18 cellular contexts compared by ENCODE assay signal in genomic region chr10:13993169-13993568, GRCh38.
DNase-seq lines count a peak whose midpoint lies in the region; ATAC-seq, FAIRE-seq and TF ChIP-seq lines count a peak whose summit lies in the region.
"Had no signal": no experiment of that assay in that cellular context is flagged by ENCODE, and none has a peak within 500 bp of the region (broad histone marks: within the 10 kb centered on the region; RNA-seq: fewer than 3 reads in every experiment).

No MANE protein-coding gene starts in this region.

- no peaks in the 10 kb centered on the region for H3K27me3 Mint-ChIP-seq in brain
- no peaks in the 10 kb centered on the region for H3K27me3 Mint-ChIP-seq in activated CD4-positive, alpha-beta T cell treated with anti-CD3 and anti-CD28 coated beads, Interleukin-2, amount 10 ng/mL, durations not matched to agents 7 days and 5 days

- H3K36me3 ChIP-seq in HepG2 (replicated peaks in 1 of 2; ENCODE audit: control insufficient read depth in 1 of 2, insufficient read depth in 2 of 2, low read length in 2 of 2), result no peaks in the 10 kb centered on the region
- no peaks in the 10 kb centered on the region for H3K36me3 ChIP-seq in right lobe of liver
- H3K36me3 ChIP-seq in hepatocyte (replicated peaks; ENCODE audit: insufficient read depth, low read depth), result no peaks in the 10 kb centered on the region
- H3K36me3 ChIP-seq: left lung, vagina had no signal

- peak overlapping the region in 4 of 5 experiments; percentile 66 to 78 (median 76) for H3K27ac Mint-ChIP-seq in brain
- H3K27ac Mint-ChIP-seq in activated CD4-positive, alpha-beta T cell treated with anti-CD3 and anti-CD28 coated beads, Interleukin-2, amount 10 ng/mL, durations not matched to agents 7 days and 5 days, result no peak overlapping the region
- H3K27ac Mint-ChIP-seq: activated CD8-positive, alpha-beta T cell treated with anti-CD3 and anti-CD28 coated beads, Interleukin-2, amount 10 ng/mL, durations not matched to agents 7 days and 5 days had no signal

- CTCF ChIA-PET in HepG2 (lab: Yijun Ruan, JAX; ENCODE audit: low intra/inter-chr PET ratio, low total read pairs), result no interaction called here
- CTCF ChIA-PET in activated CD4-positive, alpha-beta T cell treated with anti-CD3 and anti-CD28 coated beads, Interleukin-2, amount 10 ng/mL, durations not matched to agents 7 days and 5 days (lab: Charles Lee), result interaction anchor here (2.1 kb wide), 1 partner anchor 10 kb away, joined by 5 read pairs; no protein-coding TSS in a partner anchor

- no peaks in the 10 kb centered on the region for H3K4me1 ChIP-seq in HepG2 (ENCODE audit: insufficient read depth, low read length)
- peaks cover 0 to 12% (median 0%) of the 10 kb centered on the region in 4 donors for H3K4me1 ChIP-seq in right lobe of liver
- H3K4me1 ChIP-seq in hepatocyte (ENCODE audit: insufficient read depth), result peaks cover 13% of the 10 kb centered on the region

- H4K20me1 ChIP-seq in HepG2 (ENCODE audit: insufficient read depth, low read length), result no peaks in the 10 kb centered on the region
- H4K20me1 ChIP-seq in hepatocyte (ENCODE audit: insufficient read depth, poor library complexity, severe bottlenecking), result no peaks in the 10 kb centered on the region

- peaks cover 0 to 8% (median under 1%) of the 10 kb centered on the region in 5 experiments for H3K9me3 Mint-ChIP-seq in brain
- no peaks in the 10 kb centered on the region for H3K9me3 Mint-ChIP-seq in activated CD4-positive, alpha-beta T cell treated with anti-CD3 and anti-CD28 coated beads, Interleukin-2, amount 10 ng/mL, durations not matched to agents 7 days and 5 days

- TF ChIP-seq CTCF in HepG2 (CRISPR knock-in tag; IDR thresholded peaks at IDR 0.05) (no peak), right lobe of liver (IDR thresholded peaks at IDR 0.05) (no peak), brain (conservative IDR thresholded peaks at IDR 0.05) (no peak), hepatocyte (IDR thresholded peaks at IDR 0.05; ENCODE audit: poor library complexity) (no peak)

- peaks cover 0 to 1% of the 10 kb centered on the region in 2 experiments; a peak in 1 of 5 replicates for H3K27me3 ChIP-seq in HepG2 (ENCODE audit: control insufficient read depth in 1 of 2, insufficient read depth in 2 of 2, low read length in 2 of 2)
- H3K27me3 ChIP-seq in right lobe of liver, result no peaks in the 10 kb centered on the region
- H3K27me3 ChIP-seq in hepatocyte, result no peaks in the 10 kb centered on the region
- H3K27me3 ChIP-seq: left lung, vagina had no signal

- no TSS peak for BruUV-seq in HepG2 (replicated peaks; lab: Mats Ljungman, UMichigan)

- no peaks in the 10 kb centered on the region for H3K9me2 ChIP-seq in hepatocyte (replicated peaks; ENCODE audit: insufficient read depth)

- H3K4me1 Mint-ChIP-seq in brain, result peaks cover 44% of the 10 kb centered on the region
- peaks cover 13% of the 10 kb centered on the region for H3K4me1 Mint-ChIP-seq in activated CD4-positive, alpha-beta T cell treated with anti-CD3 and anti-CD28 coated beads, Interleukin-2, amount 10 ng/mL, durations not matched to agents 7 days and 5 days

- H3K79me2 ChIP-seq in HepG2 (ENCODE audit: insufficient read depth, low read length), result no peaks in the 10 kb centered on the region
- H3K79me2 ChIP-seq in hepatocyte, result no peaks in the 10 kb centered on the region

- H3K4me3 Mint-ChIP-seq in brain, result no peak overlapping the region
- H3K4me3 Mint-ChIP-seq in activated CD4-positive, alpha-beta T cell treated with anti-CD3 and anti-CD28 coated beads, Interleukin-2, amount 10 ng/mL, durations not matched to agents 7 days and 5 days, result no peak overlapping the region
- H3K4me3 Mint-ChIP-seq: activated CD8-positive, alpha-beta T cell treated with anti-CD3 and anti-CD28 coated beads, Interleukin-2, amount 10 ng/mL, durations not matched to agents 7 days and 5 days had no signal

- H2AFZ ChIP-seq in HepG2 (ENCODE audit: low read length), result no peak overlapping the region
- H2AFZ ChIP-seq in hepatocyte, result no peak overlapping the region

- intact Hi-C loops in HepG2 (cut with micrococcal nuclease; ENCODE audit: unreplicated experiment) (no loop called here), right lobe of liver (cut with DNase I) (no loop called here)

- TF ChIP-seq RAD21 in HepG2 (CRISPR knock-in tag; IDR thresholded peaks at IDR 0.05), result no peak

- TF ChIP-seq POLR2A in HepG2 (IDR thresholded peaks at IDR 0.05; ENCODE audit: insufficient read depth in 1 of 2, low read depth in 2 of 2, low read length in 2 of 2) (no peak), right lobe of liver (IDR thresholded peaks at IDR 0.05) (no peak)

- H3K4me3 ChIP-seq in HepG2 (replicated peaks in 1 of 3; ENCODE audit: insufficient read depth in 1 of 3, low read depth in 2 of 3, low read length in 3 of 3) (no peak overlapping the region), right lobe of liver (no peak overlapping the region), hepatocyte (no peak overlapping the region)
- H3K4me3 ChIP-seq: coronary artery, left lung, vagina had no signal

- in situ Hi-C loops in HepG2 (cut with HindIII; ENCODE audit: extremely low pct_ligation_motif_present, low pct_unique_long_range_greater_than_20kb), result no loop called here

- no peak for FAIRE-seq in HepG2 (lab: Jason Lieb, UNC)
- FAIRE-seq: G401.6 had no signal

- no peak overlapping the region for H3K9ac ChIP-seq in HepG2 (ENCODE audit: insufficient read depth, low read depth, low read length)

- H3K4me2 ChIP-seq in HepG2 (ENCODE audit: low read depth, low read length) (no peak overlapping the region), hepatocyte (no peak overlapping the region)

- peaks cover 41% of the 10 kb centered on the region for H3K36me3 Mint-ChIP-seq in brain
- no peaks in the 10 kb centered on the region for H3K36me3 Mint-ChIP-seq in activated CD4-positive, alpha-beta T cell treated with anti-CD3 and anti-CD28 coated beads, Interleukin-2, amount 10 ng/mL, durations not matched to agents 7 days and 5 days (ENCODE audit: low read depth)

- H3K27ac ChIP-seq in HepG2 (ENCODE audit: extremely low read length, insufficient read depth, low read length) (no peak overlapping the region), right lobe of liver (no peak overlapping the region), hepatocyte (no peak overlapping the region)
- H3K27ac ChIP-seq: coronary artery, left lung, vagina had no signal

- H3K9me3 ChIP-seq in HepG2 (ENCODE audit: low read length), result no peaks in the 10 kb centered on the region
- no peaks in the 10 kb centered on the region for H3K9me3 ChIP-seq in right lobe of liver
- no peaks in the 10 kb centered on the region for H3K9me3 ChIP-seq in hepatocyte (ENCODE audit: low read depth)
- H3K9me3 ChIP-seq: left lung, vagina had no signal

- ATAC-seq in HepG2, result no peak
- no peak for ATAC-seq in right lobe of liver
- ATAC-seq: activated CD8-positive, alpha-beta T cell treated with anti-CD3 and anti-CD28 coated beads, Interleukin-2, amount 10 ng/mL, durations not matched to agents 7 days and 5 days; left lung had no signal

- WGBS in HepG2 (ENCODE audit: low lambda C conversion rate), result 0% methylated on average over 2 of the region's 2 CpGs
- WGBS in right lobe of liver (ENCODE audit: insufficient coverage, low coverage, low lambda C conversion rate, missing lambda C conversion rate), result 0% methylated on average over 1 of the region's 2 CpGs
- 39% methylated on average over 2 of the region's 2 CpGs for WGBS in hepatocyte (ENCODE audit: low lambda C conversion rate, missing lambda C conversion rate)

- DNase-seq in HepG2 (ENCODE audit: low spot score), result peak; percentile 13
- DNase-seq in right lobe of liver, result no peak
- peak; percentile 28 for DNase-seq in hepatocyte (ENCODE audit: low spot score)
- no peak for DNase-seq in activated CD4-positive, alpha-beta T cell treated with anti-CD3 and anti-CD28 coated beads, Interleukin-2, amount 10 ng/mL, durations not matched to agents 7 days and 5 days
- DNase-seq in activated CD4-positive, CD25-positive, alpha-beta regulatory T cell (lab: John Stamatoyannopoulos, UW), result no peak
- DNase-seq in activated CD4-positive, alpha-beta T cell treated with anti-CD3 and anti-CD28 coated beads for 1 hour, result no peak
- no peak for DNase-seq in NCI-H1092 (lab: John Stamatoyannopoulos, UW)
- DNase-seq: activated CD8-positive, alpha-beta T cell treated with anti-CD3 and anti-CD28 coated beads, Interleukin-2, amount 10 ng/mL, durations not matched to agents 7 days and 5 days; activated naive CD4-positive, alpha-beta T cell treated with anti-CD3 and anti-CD28 coated beads, Interleukin-2, amount 50 U/mL, for 16 hours; AML-193; left lung; nucleus accumbens; stimulated activated CD8-positive, alpha-beta memory T cell treated with anti-CD3 and anti-CD28 coated beads, Interleukin-4, amount 100 ng/mL, for 48 hours; T-helper 2 cell had no signal

- TF ChIP-seq EP300 in HepG2 (IDR thresholded peaks at IDR 0.05; ENCODE audit: low read depth in 2 of 2, low read length in 2 of 2) (no peak), HepG2 (CRISPR knock-in tag; IDR thresholded peaks at IDR 0.05; ENCODE audit: borderline replicate concordance) (no peak)

- POLR2A ChIA-PET in HepG2 (lab: Yijun Ruan, JAX), result no interaction called here
- POLR2A ChIA-PET in activated CD4-positive, alpha-beta T cell treated with anti-CD3 and anti-CD28 coated beads, Interleukin-2, amount 10 ng/mL, durations not matched to agents 7 days and 5 days (lab: Charles Lee), result no interaction called here

TF ChIP-seq in HepG2, 621 proteins besides CTCF, POLR2A, EP300 and RAD21:
- peak; percentile 53 for TF ChIP-seq CEBPB (IDR thresholded peaks at IDR 0.05; ENCODE audit: borderline replicate concordance, low read depth, low read length)
- TF ChIP-seq ZNF180 (CRISPR knock-in tag; IDR thresholded peaks at IDR 0.05; ENCODE audit: borderline replicate concordance, low read depth), result no peak

Comparison
In these comparisons a context has a peak if more than half of its experiments do, and no peak if none do; other contexts are left out.
1. DNase-seq: peak in HepG2 (single experiment) and hepatocyte (single experiment); none in right lobe of liver (0 of 3), activated CD4-positive, alpha-beta T cell treated with anti-CD3 and anti-CD28 coated beads, Interleukin-2, amount 10 ng/mL, durations not matched to agents 7 days and 5 days (single experiment), activated CD4-positive, CD25-positive, alpha-beta regulatory T cell (0 of 4), activated CD4-positive, alpha-beta T cell treated with anti-CD3 and anti-CD28 coated beads for 1 hour (single experiment) and NCI-H1092 (single experiment).